2 cellular contexts compared by ENCODE assay signal in genomic region chr11:27517490-27517889, GRCh38. TPM values are rescaled to one million over a fixed set of nuclear protein-coding genes. Genes with fewer than 3 reads are reported as not detected.
"Had no signal": no experiment of that assay in that cellular context is flagged by ENCODE, and none has a peak within 500 bp of the region (broad histone marks: within the 10 kb centered on the region; RNA-seq: fewer than 3 reads in every experiment).

No MANE protein-coding gene starts in this region.

RNA-seq across cellular contexts. Expression of gene LGR4, which starts 44.9 kb away (rescaled TPM):
- total RNA-seq: activated CD4-positive, alpha-beta T cell treated with anti-CD3 and anti-CD28 coated beads, Interleukin-2, amount 10 ng/mL, durations not matched to agents 24 days and 14 days; T-helper 1 cell treated with Interleukin-12 subunit alpha and Interleukin-12 subunit beta and Interleukin-4 antibody, amounts not matched to agents 30 ng/mL and 1 ng/mL, for 36 hours had no signal
